Comparison of ENCODE assay signal across 16 cellular contexts in genomic region chrX:65745427-65745826, GRCh38.
DNase-seq lines count a peak whose midpoint lies in the region; FAIRE-seq lines count a peak whose summit lies in the region.
"Had no signal": no experiment of that assay in that cellular context is flagged by ENCODE, and none has a peak within 500 bp of the region (broad histone marks: within the 10 kb centered on the region; RNA-seq: fewer than 3 reads in every experiment).

No MANE protein-coding gene starts in this region.

- H3K27me3 ChIP-seq in CD4-positive, alpha-beta memory T cell (ENCODE audit: insufficient read depth, low read length): no peaks in the 10 kb centered on the region
- H3K27me3 ChIP-seq: neural progenitor cell, right atrium auricular region had no signal

- intact Hi-C loops in CD4-positive, alpha-beta memory T cell (cut with micrococcal nuclease): loop anchor here (2.0 to 5.0 kb wide), 2 partner anchors 151 to 242 kb away; no protein-coding TSS in a partner anchor

- H3K4me3 Mint-ChIP-seq in CD4-positive, alpha-beta memory T cell: peak overlapping the region in 3 of 8 donors; percentile 7 to 32 (median 26)
- no peak overlapping the region for H3K4me3 Mint-ChIP-seq in T-helper 1 cell treated with Interleukin-12 subunit alpha and Interleukin-12 subunit beta and Interleukin-4 antibody, amounts not matched to agents 30 μg/mL and 1 μg/mL, for 36 hours
- H3K4me3 Mint-ChIP-seq: neural progenitor cell had no signal

- no peaks in the 10 kb centered on the region for H3K27me3 Mint-ChIP-seq in CD4-positive, alpha-beta memory T cell
- no peaks in the 10 kb centered on the region for H3K27me3 Mint-ChIP-seq in T-helper 1 cell treated with Interleukin-12 subunit alpha and Interleukin-12 subunit beta and Interleukin-4 antibody, amounts not matched to agents 30 μg/mL and 1 μg/mL, for 36 hours (ENCODE audit: low read depth)

- H3K4me1 Mint-ChIP-seq in CD4-positive, alpha-beta memory T cell: peaks cover 27 to 53% (median 43%) of the 10 kb centered on the region in 4 donors
- H3K4me1 Mint-ChIP-seq in T-helper 1 cell treated with Interleukin-12 subunit alpha and Interleukin-12 subunit beta and Interleukin-4 antibody, amounts not matched to agents 30 μg/mL and 1 μg/mL, for 36 hours (ENCODE audit: low read depth): peaks cover 48% of the 10 kb centered on the region
- H3K4me1 Mint-ChIP-seq: neural progenitor cell had no signal

- H3K36me3 ChIP-seq in CD4-positive, alpha-beta memory T cell (ENCODE audit: insufficient read depth, low read length): peaks cover 9% of the 10 kb centered on the region
- H3K36me3 ChIP-seq: neural progenitor cell had no signal

- no peaks in the 10 kb centered on the region for H3K9me3 ChIP-seq in CD4-positive, alpha-beta memory T cell (ENCODE audit: control insufficient read depth in 1 of 2, low read length in 2 of 2)
- H3K9me3 ChIP-seq: right atrium auricular region had no signal

- peaks cover 23 to 24% of the 10 kb centered on the region in 2 donors for H3K36me3 Mint-ChIP-seq in CD4-positive, alpha-beta memory T cell
- peaks cover 45% of the 10 kb centered on the region for H3K36me3 Mint-ChIP-seq in T-helper 1 cell treated with Interleukin-12 subunit alpha and Interleukin-12 subunit beta and Interleukin-4 antibody, amounts not matched to agents 30 μg/mL and 1 μg/mL, for 36 hours (ENCODE audit: low read depth)
- H3K36me3 Mint-ChIP-seq: neural progenitor cell had no signal

- H3K4me1 ChIP-seq in CD4-positive, alpha-beta memory T cell (ENCODE audit: insufficient read depth, low read length): peaks cover 33% of the 10 kb centered on the region
- H3K4me1 ChIP-seq: neural progenitor cell had no signal

- H3K27ac Mint-ChIP-seq in CD4-positive, alpha-beta memory T cell: peak overlapping the region in 6 of 7 donors; percentile 0 to 83 (median 22)
- H3K27ac Mint-ChIP-seq in T-helper 1 cell treated with Interleukin-12 subunit alpha and Interleukin-12 subunit beta and Interleukin-4 antibody, amounts not matched to agents 30 μg/mL and 1 μg/mL, for 36 hours: peak overlapping the region; percentile 43
- H3K27ac Mint-ChIP-seq: neural progenitor cell had no signal

- H3K27ac ChIP-seq in CD4-positive, alpha-beta memory T cell (ENCODE audit: low read depth, low read length): no peak overlapping the region
- H3K27ac ChIP-seq: neural progenitor cell, right atrium auricular region had no signal

- CTCF ChIA-PET in CD4-positive, alpha-beta memory T cell (lab: Charles Lee; ENCODE audit: partially characterized antibody): interaction anchor here (0.7 to 2.5 kb wide), 4 partner anchors 8 to 241 kb away, joined by 3 to 6 read pairs (median 4); no protein-coding TSS in a partner anchor

- POLR2A ChIA-PET in CD4-positive, alpha-beta memory T cell (lab: Charles Lee; ENCODE audit: partially characterized antibody): interaction anchor here (1.1 to 1.2 kb wide), 3 partner anchors 20 to 41 kb away, joined by 3 read pairs; no protein-coding TSS in a partner anchor

- no peak overlapping the region for H3K4me3 ChIP-seq in CD4-positive, alpha-beta memory T cell (ENCODE audit: low read length in 2 of 2)
- H3K4me3 ChIP-seq: neural progenitor cell, right atrium auricular region had no signal

- FAIRE-seq in GM19239 (lab: Jason Lieb, UNC): peak; percentile 31
- FAIRE-seq in colon (lab: Jason Lieb, UNC): peak; percentile 5
- no peak for FAIRE-seq in HTR-8/SVneo (lab: Jason Lieb, UNC)

- DNase-seq in CD4-positive, alpha-beta memory T cell: peak in 1 of 5 donors; percentile 15
- DNase-seq in GM19239 (ENCODE audit: insufficient read length, low spot score) (no peak), GM19240 (ENCODE audit: insufficient read length, low spot score) (no peak), HTR-8/SVneo (ENCODE audit: insufficient read length, low spot score) (no peak)
- DNase-seq in stimulated activated CD4-positive, alpha-beta T cell treated with anti-CD3 and anti-CD28 coated beads, Interleukin-4, amount 100 ng/mL, for 1 hour: no peak
- DNase-seq: activated CD8-positive, alpha-beta memory T cell treated with anti-CD3 and anti-CD28 coated beads for 24 hours; activated gamma-delta T cell; islet precursor cell; mesenchymal stem cell; NCI-H2029; NCI-H510A; substantia nigra had no signal

- peaks cover 0 to 3% (median 0%) of the 10 kb centered on the region in 8 donors for H3K9me3 Mint-ChIP-seq in CD4-positive, alpha-beta memory T cell
- no peaks in the 10 kb centered on the region for H3K9me3 Mint-ChIP-seq in T-helper 1 cell treated with Interleukin-12 subunit alpha and Interleukin-12 subunit beta and Interleukin-4 antibody, amounts not matched to agents 30 μg/mL and 1 μg/mL, for 36 hours
- H3K9me3 Mint-ChIP-seq: neural progenitor cell had no signal
